10 cellular contexts compared by ENCODE assay signal in the genomic region with DNA sequence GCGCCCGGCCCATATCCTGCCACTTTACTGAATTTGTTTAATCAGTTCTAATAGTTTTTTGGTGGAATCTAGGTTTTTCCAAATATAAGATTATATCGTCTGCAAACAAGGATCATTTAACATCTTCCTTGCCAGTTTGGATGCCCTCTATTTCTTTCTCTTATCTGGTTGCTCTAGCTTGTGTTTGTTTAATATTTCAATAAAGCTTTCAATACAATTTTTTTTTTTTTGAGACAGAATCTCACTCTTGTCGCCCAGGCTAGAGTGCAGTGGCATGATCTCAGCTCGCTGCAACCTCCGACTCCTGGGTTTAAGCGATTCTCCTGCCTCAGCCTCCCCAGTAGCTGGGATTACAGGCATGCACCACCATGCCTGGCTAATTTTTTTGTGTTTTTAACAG. TPM values are rescaled to one million over a fixed set of nuclear protein-coding genes. Genes with fewer than 3 reads are reported as not detected.
DNase-seq lines count a peak whose midpoint lies in the region; TF ChIP-seq lines count a peak whose summit lies in the region.
"Not testable (repeated sequence)": the region's sequence is repeated elsewhere in the genome, so short reads cannot be mapped to it uniquely, and the experiment has no call there.
"Had no signal": no experiment of that assay in that cellular context is flagged by ENCODE, and none has a peak within 500 bp of the region (broad histone marks: within the 10 kb centered on the region; RNA-seq: fewer than 3 reads in every experiment).

No MANE protein-coding gene starts in this region.

- POLR2A ChIA-PET in activated CD4-positive, alpha-beta memory T cell treated with anti-CD3 and anti-CD28 coated beads for 36 hours (lab: Charles Lee): interaction anchor here (1.0 to 2.9 kb wide), 2 partner anchors 8 to 13 kb away, joined by 3 to 8 read pairs; partner anchors contain the start of gene TAB1

- not testable (repeated sequence) for H3K9me2 ChIP-seq in DOHH2 (replicated peaks; ENCODE audit: control insufficient read depth, low read length)

- peaks cover 55% of the 10 kb centered on the region for H3K79me2 ChIP-seq in DOHH2 (ENCODE audit: control insufficient read depth, low read length)

- H3K4me2 ChIP-seq in DOHH2 (ENCODE audit: low read length): peak overlapping the region; percentile 73

- intact Hi-C loops in activated CD4-positive, alpha-beta memory T cell treated with anti-CD3 and anti-CD28 coated beads for 36 hours (cut with micrococcal nuclease); activated T-helper 1 cell treated with anti-CD3 and anti-CD28 coated beads, Interleukin-12 subunit alpha, Interleukin-12 subunit beta, Interleukin-2, Interleukin-4 antibody, amounts not matched to agents 30 ng/mL and 10 ng/mL and 1 ng/mL, durations not matched to agents 14 hours and 24 hours and 36 hours (cut with micrococcal nuclease); spleen (cut with DNase I; ENCODE audit: low total_unique reads): not testable (repeated sequence)

- H3K4me3 ChIP-seq in DOHH2 (ENCODE audit: low read length); spleen: not testable (repeated sequence)

- not testable (repeated sequence) for TF ChIP-seq POLR2A in spleen (IDR thresholded peaks at IDR 0.05)

- not testable (repeated sequence) for H3K27me3 ChIP-seq in DOHH2 (ENCODE audit: control insufficient read depth, low read length); spleen (replicated peaks in 1 of 7)

- peaks cover 23% of the 10 kb centered on the region for H3K4me1 Mint-ChIP-seq in T-helper 1 cell treated with Interleukin-12 subunit alpha and Interleukin-12 subunit beta and Interleukin-4 antibody, amounts not matched to agents 30 μg/mL and 1 μg/mL, for 36 hours (ENCODE audit: low read depth)
- peaks cover 53% of the 10 kb centered on the region for H3K4me1 Mint-ChIP-seq in activated CD4-positive, alpha-beta memory T cell treated with anti-CD3 and anti-CD28 coated beads for 36 hours (ENCODE audit: low read depth)
- peaks cover 24% of the 10 kb centered on the region for H3K4me1 Mint-ChIP-seq in activated T-helper 1 cell treated with anti-CD3 and anti-CD28 coated beads, Interleukin-12 subunit alpha, Interleukin-12 subunit beta, Interleukin-2, Interleukin-4 antibody, amounts not matched to agents 30 ng/mL and 10 ng/mL and 1 ng/mL, durations not matched to agents 14 hours and 24 hours and 36 hours (ENCODE audit: low read depth)
- peaks cover 61% of the 10 kb centered on the region for H3K4me1 Mint-ChIP-seq in activated naive CD8-positive, alpha-beta T cell treated with anti-CD3 and anti-CD28 coated beads for 36 hours
- H3K4me1 Mint-ChIP-seq in immature natural killer cell: peaks cover 36 to 38% of the 10 kb centered on the region in 2 donors

- H3K9me3 Mint-ChIP-seq in T-helper 1 cell treated with Interleukin-12 subunit alpha and Interleukin-12 subunit beta and Interleukin-4 antibody, amounts not matched to agents 30 μg/mL and 1 μg/mL, for 36 hours; activated CD4-positive, alpha-beta memory T cell treated with anti-CD3 and anti-CD28 coated beads for 36 hours; activated T-helper 1 cell treated with anti-CD3 and anti-CD28 coated beads, Interleukin-12 subunit alpha, Interleukin-12 subunit beta, Interleukin-2, Interleukin-4 antibody, amounts not matched to agents 30 ng/mL and 10 ng/mL and 1 ng/mL, durations not matched to agents 14 hours and 24 hours and 36 hours; activated naive CD8-positive, alpha-beta T cell treated with anti-CD3 and anti-CD28 coated beads for 36 hours; immature natural killer cell: not testable (repeated sequence)

- DNase-seq in activated CD4-positive, alpha-beta memory T cell treated with anti-CD3 and anti-CD28 coated beads for 36 hours; activated T-helper 1 cell treated with anti-CD3 and anti-CD28 coated beads, Interleukin-12 subunit alpha, Interleukin-12 subunit beta, Interleukin-2, Interleukin-4 antibody, amounts not matched to agents 30 ng/mL and 10 ng/mL and 1 ng/mL, durations not matched to agents 14 hours and 24 hours and 36 hours (ENCODE audit: low spot score); activated naive CD8-positive, alpha-beta T cell treated with anti-CD3 and anti-CD28 coated beads for 36 hours; immature natural killer cell; spleen: not testable (repeated sequence)

- H3K36me3 Mint-ChIP-seq in T-helper 1 cell treated with Interleukin-12 subunit alpha and Interleukin-12 subunit beta and Interleukin-4 antibody, amounts not matched to agents 30 μg/mL and 1 μg/mL, for 36 hours (ENCODE audit: low read depth); activated CD4-positive, alpha-beta memory T cell treated with anti-CD3 and anti-CD28 coated beads for 36 hours; activated T-helper 1 cell treated with anti-CD3 and anti-CD28 coated beads, Interleukin-12 subunit alpha, Interleukin-12 subunit beta, Interleukin-2, Interleukin-4 antibody, amounts not matched to agents 30 ng/mL and 10 ng/mL and 1 ng/mL, durations not matched to agents 14 hours and 24 hours and 36 hours (ENCODE audit: low read depth); immature natural killer cell: not testable (repeated sequence)
- peaks cover 17% of the 10 kb centered on the region for H3K36me3 Mint-ChIP-seq in activated naive CD8-positive, alpha-beta T cell treated with anti-CD3 and anti-CD28 coated beads for 36 hours

- H3K4me1 ChIP-seq in DOHH2 (ENCODE audit: control insufficient read depth, low read length) (peaks cover 53% of the 10 kb centered on the region), spleen (peaks cover 0 to 77% (median 31%) of the 10 kb centered on the region in 6 donors)

- H3F3A ChIP-seq in DOHH2 (ENCODE audit: control insufficient read depth, insufficient read depth): not testable (repeated sequence)

- H3K4me3 Mint-ChIP-seq in T-helper 1 cell treated with Interleukin-12 subunit alpha and Interleukin-12 subunit beta and Interleukin-4 antibody, amounts not matched to agents 30 μg/mL and 1 μg/mL, for 36 hours; activated CD4-positive, alpha-beta memory T cell treated with anti-CD3 and anti-CD28 coated beads for 36 hours; activated T-helper 1 cell treated with anti-CD3 and anti-CD28 coated beads, Interleukin-12 subunit alpha, Interleukin-12 subunit beta, Interleukin-2, Interleukin-4 antibody, amounts not matched to agents 30 ng/mL and 10 ng/mL and 1 ng/mL, durations not matched to agents 14 hours and 24 hours and 36 hours; activated naive CD8-positive, alpha-beta T cell treated with anti-CD3 and anti-CD28 coated beads for 36 hours: not testable (repeated sequence)
- H3K4me3 Mint-ChIP-seq in immature natural killer cell: peak overlapping the region; percentile 43 to 78 (median 57)

- H3K27ac Mint-ChIP-seq in T-helper 1 cell treated with Interleukin-12 subunit alpha and Interleukin-12 subunit beta and Interleukin-4 antibody, amounts not matched to agents 30 μg/mL and 1 μg/mL, for 36 hours: peak overlapping the region; percentile 36
- peak overlapping the region; percentile 33 for H3K27ac Mint-ChIP-seq in activated CD4-positive, alpha-beta memory T cell treated with anti-CD3 and anti-CD28 coated beads for 36 hours
- H3K27ac Mint-ChIP-seq in activated T-helper 1 cell treated with anti-CD3 and anti-CD28 coated beads, Interleukin-12 subunit alpha, Interleukin-12 subunit beta, Interleukin-2, Interleukin-4 antibody, amounts not matched to agents 30 ng/mL and 10 ng/mL and 1 ng/mL, durations not matched to agents 14 hours and 24 hours and 36 hours: peak overlapping the region; percentile 23
- peak overlapping the region; percentile 34 for H3K27ac Mint-ChIP-seq in activated naive CD8-positive, alpha-beta T cell treated with anti-CD3 and anti-CD28 coated beads for 36 hours
- H3K27ac Mint-ChIP-seq in immature natural killer cell: peak overlapping the region; percentile 10 to 78 (median 50)

- not testable (repeated sequence) for TF ChIP-seq CTCF in C4-2B (conservative IDR thresholded peaks at IDR 0.05); DOHH2 (IDR thresholded peaks at IDR 0.05; ENCODE audit: low read depth, low read length, poor library complexity, severe bottlenecking); spleen (IDR thresholded peaks at IDR 0.05 in 8 of 11, conservative IDR thresholded peaks at IDR 0.05 in 3 of 11)

- H3K9me3 ChIP-seq in DOHH2 (ENCODE audit: control insufficient read depth, insufficient read depth, low read length); spleen: not testable (repeated sequence)

- peak overlapping the region; percentile 50 for H3K27ac ChIP-seq in C4-2B
- peak overlapping the region; percentile 82; the same call in 1 of the 2 replicates for H3K27ac ChIP-seq in DOHH2 (ENCODE audit: low read depth, low read length)
- H3K27ac ChIP-seq in spleen: peak overlapping the region in 5 of 8 donors; percentile 21 to 57 (median 42)

- 82 to 93% (median 90%) methylated on average over 7 of the region's 7 CpGs for WGBS in spleen, 5 donors

- CTCF ChIA-PET in activated CD4-positive, alpha-beta memory T cell treated with anti-CD3 and anti-CD28 coated beads for 36 hours (lab: Charles Lee): interaction anchor here (2.2 kb wide), 1 partner anchor 13 kb away, joined by 6 read pairs; the partner anchor contains the start of gene TAB1

- H3K36me3 ChIP-seq in DOHH2 (ENCODE audit: control insufficient read depth, low read length): peaks cover 36% of the 10 kb centered on the region
- peaks cover 5 to 43% (median 31%) of the 10 kb centered on the region in 6 donors for H3K36me3 ChIP-seq in spleen

- H4K20me1 ChIP-seq in DOHH2 (ENCODE audit: control insufficient read depth, insufficient read depth, low read depth, low read length): not testable (repeated sequence)

- H3K27me3 Mint-ChIP-seq in T-helper 1 cell treated with Interleukin-12 subunit alpha and Interleukin-12 subunit beta and Interleukin-4 antibody, amounts not matched to agents 30 μg/mL and 1 μg/mL, for 36 hours (ENCODE audit: low read depth); activated CD4-positive, alpha-beta memory T cell treated with anti-CD3 and anti-CD28 coated beads for 36 hours; activated T-helper 1 cell treated with anti-CD3 and anti-CD28 coated beads, Interleukin-12 subunit alpha, Interleukin-12 subunit beta, Interleukin-2, Interleukin-4 antibody, amounts not matched to agents 30 ng/mL and 10 ng/mL and 1 ng/mL, durations not matched to agents 14 hours and 24 hours and 36 hours (ENCODE audit: insufficient read depth); activated naive CD8-positive, alpha-beta T cell treated with anti-CD3 and anti-CD28 coated beads for 36 hours; immature natural killer cell (ENCODE audit: low read depth in 3 of 3): not testable (repeated sequence)

RNA-seq across cellular contexts. Expression of gene TAB1, which starts 13.6 kb away (rescaled TPM):
- 10 to 100 TPM; 17.2 to 21.1 TPM for total RNA-seq in activated CD4-positive, alpha-beta memory T cell treated with anti-CD3 and anti-CD28 coated beads for 36 hours
- 23.5 and 27.7 TPM in 2 replicates for total RNA-seq in activated T-helper 1 cell treated with anti-CD3 and anti-CD28 coated beads, Interleukin-12 subunit alpha, Interleukin-12 subunit beta, Interleukin-2, Interleukin-4 antibody, amounts not matched to agents 30 ng/mL and 10 ng/mL and 1 ng/mL, durations not matched to agents 14 hours and 24 hours and 36 hours
- 10 to 100 TPM; 17.1 to 18.2 TPM for total RNA-seq in activated naive CD8-positive, alpha-beta T cell treated with anti-CD3 and anti-CD28 coated beads for 36 hours
- polyA plus RNA-seq in immature natural killer cell (1 to 10 TPM in 2 of 3 donors, under 1 TPM in 1; 0.89 to 3.5 (median 2.0) TPM), spleen (10 to 100 TPM; 12.4 to 20.2 (median 12.6) TPM)
- total RNA-seq in spleen: 10 to 100 TPM; 19.3 to 34.8 (median 25.0) TPM

RNA-seq across cellular contexts. Expression of gene MGAT3, which starts 43.6 kb away (rescaled TPM):
- total RNA-seq in activated CD4-positive, alpha-beta memory T cell treated with anti-CD3 and anti-CD28 coated beads for 36 hours: under 1 TPM in 1 of 2 experiments, not detected in 1; 0.05 TPM
- 1.2 TPM in 2 replicates for total RNA-seq in activated T-helper 1 cell treated with anti-CD3 and anti-CD28 coated beads, Interleukin-12 subunit alpha, Interleukin-12 subunit beta, Interleukin-2, Interleukin-4 antibody, amounts not matched to agents 30 ng/mL and 10 ng/mL and 1 ng/mL, durations not matched to agents 14 hours and 24 hours and 36 hours
- 1 to 10 TPM; 1.0 to 1.2 TPM for total RNA-seq in activated naive CD8-positive, alpha-beta T cell treated with anti-CD3 and anti-CD28 coated beads for 36 hours
- not detected for polyA plus RNA-seq in immature natural killer cell
- total RNA-seq in spleen: 10 to 100 TPM in 4 of 7 donors, 1 to 10 TPM in 3; 8.1 to 14.4 (median 10.6) TPM
- 1 to 10 TPM; 1.3 to 4.2 (median 1.5) TPM for polyA plus RNA-seq in spleen
- total RNA-seq: GM23248 had no signal
- polyA plus RNA-seq: CD4-positive, CD25-positive, alpha-beta regulatory T cell; GM23248 had no signal
